ENCODE assay signal across 29 cellular contexts in genomic region chr17:54009502-54009901, GRCh38.
DNase-seq lines count a peak whose midpoint lies in the region; ATAC-seq and TF ChIP-seq lines count a peak whose summit lies in the region.
"Had no signal": no experiment of that assay in that cellular context is flagged by ENCODE, and none has a peak within 500 bp of the region (broad histone marks: within the 10 kb centered on the region; RNA-seq: fewer than 3 reads in every experiment).

No MANE protein-coding gene starts in this region.

- H3K36me3 Mint-ChIP-seq in type B pancreatic cell, result no peaks in the 10 kb centered on the region
- H3K36me3 Mint-ChIP-seq: CD14-positive monocyte; CD4-positive, alpha-beta memory T cell; CD4-positive, CD25-positive, alpha-beta regulatory T cell; CD8-positive, alpha-beta memory T cell; CD8-positive, alpha-beta T cell had no signal

- peak overlapping the region; percentile 61 for H3K27ac Mint-ChIP-seq in type B pancreatic cell
- H3K27ac Mint-ChIP-seq: B cell; CD14-positive monocyte; CD4-positive, alpha-beta memory T cell; CD4-positive, alpha-beta T cell; CD4-positive, CD25-positive, alpha-beta regulatory T cell; CD8-positive, alpha-beta memory T cell; CD8-positive, alpha-beta T cell had no signal

- ATAC-seq in HG03196 (IDR thresholded peaks at IDR 0.05; ENCODE audit: unreplicated experiment), result no peak
- ATAC-seq: A549; CD8-positive, alpha-beta T cell had no signal

- H3K9me3 Mint-ChIP-seq in type B pancreatic cell, result no peaks in the 10 kb centered on the region

- DNase-seq in myocyte (ENCODE audit: low read depth) (peak; percentile 7), superior temporal gyrus (ENCODE audit: extremely low spot score) (peak; percentile 19), type B pancreatic cell (ENCODE audit: extremely low spot score, unreplicated experiment) (no peak), KG1 (lab: John Stamatoyannopoulos, UW) (no peak)
- no peak for DNase-seq in activated CD4-positive, CD25-positive, alpha-beta regulatory T cell treated with anti-CD3 and anti-CD28 coated beads, Interleukin-2, amount 50 U/mL, for 72 hours
- DNase-seq: 8988T; ACHN; AML-193; BE2C; C1 segment of cervical spinal cord; Caco-2; Calu3; CD4-positive, alpha-beta memory T cell; CD4-positive, alpha-beta T cell; CD4-positive, CD25-positive, alpha-beta regulatory T cell; CD8-positive, alpha-beta memory T cell; CD8-positive, alpha-beta T cell; COR-L47; DMS 273 treated with DMSO at 0.1 percent for 48 hours; DMS153; DMS53; DMS79; DMS79 treated with DMSO at 0.1 percent for 48 hours; DND-41; EL had no signal

- no peak for TF ChIP-seq CTCF in type B pancreatic cell (conservative IDR thresholded peaks at IDR 0.05)

- H3K4me1 Mint-ChIP-seq in type B pancreatic cell (ENCODE audit: unreplicated experiment), result no peaks in the 10 kb centered on the region
- H3K4me1 Mint-ChIP-seq: B cell; CD14-positive monocyte; CD4-positive, alpha-beta memory T cell; CD4-positive, CD25-positive, alpha-beta regulatory T cell; CD8-positive, alpha-beta memory T cell had no signal

- H3K4me3 Mint-ChIP-seq in type B pancreatic cell, result no peak overlapping the region
- H3K4me3 Mint-ChIP-seq: B cell; CD14-positive monocyte; CD4-positive, alpha-beta memory T cell; CD4-positive, alpha-beta T cell; CD4-positive, CD25-positive, alpha-beta regulatory T cell; CD8-positive, alpha-beta memory T cell; CD8-positive, alpha-beta T cell had no signal

- peaks cover 3% of the 10 kb centered on the region for H3K27me3 Mint-ChIP-seq in type B pancreatic cell
- H3K27me3 Mint-ChIP-seq: B cell; CD4-positive, alpha-beta memory T cell; CD4-positive, alpha-beta T cell; CD8-positive, alpha-beta memory T cell had no signal

Comparison
In these comparisons a context has a peak if more than half of its experiments do, and no peak if none do; other contexts are left out.
1. DNase-seq: peak in myocyte (single experiment) and superior temporal gyrus (single experiment); none in type B pancreatic cell (single experiment), KG1 (single experiment) and activated CD4-positive, CD25-positive, alpha-beta regulatory T cell treated with anti-CD3 and anti-CD28 coated beads, Interleukin-2, amount 50 U/mL, for 72 hours (single experiment).